ENCODE assay signal across 3 cellular contexts in genomic region chr12:39329876-39330275, GRCh38.
"Had no signal": no experiment of that assay in that cellular context is flagged by ENCODE, and none has a peak within 500 bp of the region (broad histone marks: within the 10 kb centered on the region; RNA-seq: fewer than 3 reads in every experiment).

No MANE protein-coding gene starts in this region.

- DNase-seq: H9, HCEC 1CT, KG1 had no signal
